Comparison of ENCODE assay signal across 1 cellular context in the genomic region with DNA sequence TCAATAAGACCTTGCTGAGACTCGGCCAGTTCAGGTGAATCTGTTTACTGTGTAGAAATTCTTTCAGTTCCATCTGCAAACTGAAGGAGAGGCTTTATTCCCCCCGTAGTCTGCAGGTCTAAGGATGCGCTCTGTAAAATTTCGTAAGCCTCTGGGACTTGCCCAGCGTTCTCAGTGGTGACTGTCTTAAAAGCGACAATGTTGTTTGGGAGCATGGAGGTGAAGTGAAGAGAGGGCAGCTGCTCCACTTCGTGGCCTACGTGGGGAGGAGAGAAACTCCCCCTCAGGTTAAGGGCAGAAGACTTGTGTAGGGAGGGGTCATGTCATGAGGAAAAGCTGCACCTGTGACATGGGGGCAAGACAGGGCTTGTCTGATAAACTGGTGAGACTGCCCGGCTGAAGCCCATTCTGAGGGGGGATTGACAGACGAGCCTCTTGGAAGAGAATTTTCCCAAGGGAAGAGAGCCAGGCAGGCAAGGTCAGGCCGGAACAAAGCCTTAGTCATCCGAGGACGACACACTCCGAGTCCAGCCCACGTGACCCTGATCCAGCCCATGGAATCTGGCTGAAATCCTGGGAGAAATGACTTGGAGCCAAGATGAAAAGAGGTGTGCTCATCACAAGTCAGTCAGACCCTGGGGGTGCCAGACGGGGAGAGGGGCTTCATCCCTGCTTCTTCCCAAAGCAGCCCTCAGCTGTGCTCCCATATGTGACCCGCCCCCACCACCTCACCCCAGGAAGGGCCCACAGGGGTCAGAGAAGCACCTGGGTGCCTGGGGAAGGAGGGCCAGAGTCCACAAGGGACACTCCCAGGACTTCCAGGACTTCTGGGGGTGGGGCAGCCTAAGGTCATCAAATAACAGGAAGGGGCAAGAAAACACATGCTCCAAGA.
TF ChIP-seq lines count a peak whose summit lies in the region.

No MANE protein-coding gene starts in this region.

TF ChIP-seq in HepG2, 621 proteins besides CTCF, POLR2A, EP300 and RAD21 (continued from another document and continues in another):
- TF ChIP-seq ZBTB40 (IDR thresholded peaks at IDR 0.05) (no peak), ZBTB40 (CRISPR knock-in tag; IDR thresholded peaks at IDR 0.05) (peak; percentile 85), ZSCAN29 (CRISPR knock-in tag; conservative IDR thresholded peaks at IDR 0.05) (no peak; the same call in 1 of the 2 replicates), HMG20A (CRISPR knock-in tag; IDR thresholded peaks at IDR 0.05; ENCODE audit: borderline replicate concordance) (peak; percentile 71; the same call in 1 of the 2 replicates), RORA (CRISPR knock-in tag; IDR thresholded peaks at IDR 0.05) (no peak), ZHX1 (CRISPR knock-in tag; IDR thresholded peaks at IDR 0.05; ENCODE audit: low read depth) (0 out of 2 replicates have a peak, but pooled peaks have one; percentile 35), FOXK2 (IDR thresholded peaks at IDR 0.05) (no peak), PCBP2 (optimal IDR thresholded peaks at IDR 0.05; ENCODE audit: low read depth, low read length, poor library complexity, severe bottlenecking) (no peak), ZFP90 (CRISPR knock-in tag; IDR thresholded peaks at IDR 0.05; ENCODE audit: borderline replicate concordance) (peak; percentile 77), GTF2F1 (IDR thresholded peaks at IDR 0.05; ENCODE audit: low read length) (no peak), NFE2L2 (IDR thresholded peaks at IDR 0.05; ENCODE audit: low read length) (peak; percentile 2; the same call in 1 of the 2 replicates), ZNF567 (CRISPR knock-in tag; IDR thresholded peaks at IDR 0.05; ENCODE audit: borderline replicate concordance) (no peak), ZNF777 (CRISPR knock-in tag; IDR thresholded peaks at IDR 0.05) (no peak), ZNF24 (IDR thresholded peaks at IDR 0.05) (no peak), IKZF1 (IDR thresholded peaks at IDR 0.05) (no peak), ZZZ3 (CRISPR knock-in tag; IDR thresholded peaks at IDR 0.05; ENCODE audit: borderline replicate concordance) (no peak), SOX5 (CRISPR knock-in tag; IDR thresholded peaks at IDR 0.05; ENCODE audit: borderline replicate concordance) (peak; percentile 60; the same call in 1 of the 2 replicates), ZNF549 (CRISPR knock-in tag; IDR thresholded peaks at IDR 0.05) (no peak), ZNF660 (CRISPR knock-in tag; IDR thresholded peaks at IDR 0.05; ENCODE audit: borderline replicate concordance, low read depth) (no peak), KDM3A (CRISPR knock-in tag; IDR thresholded peaks at IDR 0.05; ENCODE audit: low read depth) (peak; percentile 39; the same call in 1 of the 2 replicates), DNMT1 (CRISPR knock-in tag; IDR thresholded peaks at IDR 0.05) (no peak), MED8 (CRISPR knock-in tag; IDR thresholded peaks at IDR 0.05; ENCODE audit: insufficient replicate concordance) (no peak), ZNF781 (CRISPR knock-in tag; IDR thresholded peaks at IDR 0.05; ENCODE audit: borderline replicate concordance, not compliant biosample characterization) (no peak), ZNF253 (CRISPR knock-in tag; IDR thresholded peaks at IDR 0.05; ENCODE audit: borderline replicate concordance) (no peak), PHF21A (CRISPR knock-in tag; IDR thresholded peaks at IDR 0.05) (peak; percentile 83; the same call in 1 of the 2 replicates), ZNF512B (CRISPR knock-in tag; IDR thresholded peaks at IDR 0.05; ENCODE audit: borderline replicate concordance) (no peak), ZNF550 (CRISPR knock-in tag; IDR thresholded peaks at IDR 0.05; ENCODE audit: borderline replicate concordance) (no peak), KLF16 (CRISPR knock-in tag; IDR thresholded peaks at IDR 0.05) (peak in 1 of 2 experiments; percentile 72; a peak in 2 of 4 replicates), ZNF34 (CRISPR knock-in tag; IDR thresholded peaks at IDR 0.05; ENCODE audit: borderline replicate concordance) (peak; percentile 44; the same call in 1 of the 2 replicates), BCLAF1 (IDR thresholded peaks at IDR 0.05) (no peak)
- TF ChIP-seq, protein P1, sequence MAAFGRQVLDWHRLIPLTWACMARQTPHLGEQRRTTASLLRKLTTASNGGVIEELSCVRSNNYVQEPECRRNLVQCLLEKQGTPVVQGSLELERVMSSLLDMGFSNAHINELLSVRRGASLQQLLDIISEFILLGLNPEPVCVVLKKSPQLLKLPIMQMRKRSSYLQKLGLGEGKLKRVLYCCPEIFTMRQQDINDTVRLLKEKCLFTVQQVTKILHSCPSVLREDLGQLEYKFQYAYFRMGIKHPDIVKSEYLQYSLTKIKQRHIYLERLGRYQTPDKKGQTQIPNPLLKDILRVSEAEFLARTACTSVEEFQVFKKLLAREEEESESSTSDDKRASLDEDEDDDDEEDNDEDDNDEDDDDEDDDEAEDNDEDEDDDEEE (CRISPR knock-in tag; IDR thresholded peaks at IDR 0.05), result 0 out of 2 replicates have a peak, but pooled peaks have one; percentile 35
- TF ChIP-seq, protein P2, sequence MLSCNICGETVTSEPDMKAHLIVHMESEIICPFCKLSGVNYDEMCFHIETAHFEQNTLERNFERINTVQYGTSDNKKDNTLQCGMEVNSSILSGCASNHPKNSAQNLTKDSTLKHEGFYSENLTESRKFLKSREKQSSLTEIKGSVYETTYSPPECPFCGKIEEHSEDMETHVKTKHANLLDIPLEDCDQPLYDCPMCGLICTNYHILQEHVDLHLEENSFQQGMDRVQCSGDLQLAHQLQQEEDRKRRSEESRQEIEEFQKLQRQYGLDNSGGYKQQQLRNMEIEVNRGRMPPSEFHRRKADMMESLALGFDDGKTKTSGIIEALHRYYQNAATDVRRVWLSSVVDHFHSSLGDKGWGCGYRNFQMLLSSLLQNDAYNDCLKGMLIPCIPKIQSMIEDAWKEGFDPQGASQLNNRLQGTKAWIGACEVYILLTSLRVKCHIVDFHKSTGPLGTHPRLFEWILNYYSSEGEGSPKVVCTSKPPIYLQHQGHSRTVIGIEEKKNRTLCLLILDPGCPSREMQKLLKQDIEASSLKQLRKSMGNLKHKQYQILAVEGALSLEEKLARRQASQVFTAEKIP (CRISPR knock-in tag; IDR thresholded peaks at IDR 0.05; ENCODE audit: borderline replicate concordance), result no peak
